In the genomic region with DNA sequence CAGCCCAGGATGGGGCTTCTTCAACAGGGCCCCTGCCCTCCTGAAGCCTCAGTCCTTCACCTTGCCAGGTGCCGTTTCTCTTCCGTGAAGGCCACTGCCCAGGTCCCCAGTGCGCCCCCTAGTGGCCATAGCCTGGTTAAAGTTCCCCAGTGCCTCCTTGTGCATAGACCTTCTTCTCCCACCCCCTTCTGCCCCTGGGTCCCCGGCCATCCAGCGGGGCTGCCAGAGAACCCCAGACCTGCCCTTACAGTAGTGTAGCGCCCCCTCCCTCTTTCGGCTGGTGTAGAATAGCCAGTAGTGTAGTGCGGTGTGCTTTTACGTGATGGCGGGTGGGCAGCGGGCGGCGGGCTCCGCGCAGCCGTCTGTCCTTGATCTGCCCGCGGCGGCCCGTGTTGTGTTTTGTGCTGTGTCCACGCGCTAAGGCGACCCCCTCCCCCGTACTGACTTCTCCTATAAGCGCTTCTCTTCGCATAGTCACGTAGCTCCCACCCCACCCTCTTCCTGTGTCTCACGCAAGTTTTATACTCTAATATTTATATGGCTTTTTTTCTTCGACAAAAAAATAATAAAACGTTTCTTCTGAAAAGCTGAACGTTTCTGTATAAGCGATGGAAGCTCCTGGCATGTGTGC, we compare ENCODE assay signal across 8 cellular contexts. TPM values are rescaled to one million over a fixed set of nuclear protein-coding genes. Genes with fewer than 3 reads are reported as not detected.
A peak's percentile ranks its signal among the peaks of the same experiment; 100 is the strongest.
DNase-seq lines count a peak whose midpoint lies in the region; ATAC-seq and TF ChIP-seq lines count a peak whose summit lies in the region.

No MANE protein-coding gene starts in this region.

- no TSS peak for BruUV-seq in Calu3 (replicated peaks; lab: Mats Ljungman, UMichigan)

- H3K36me3 ChIP-seq in SJCRH30: peaks cover 41% of the 10 kb centered on the region
- peaks cover 2 to 44% (median 15%) of the 10 kb centered on the region in 4 donors for H3K36me3 ChIP-seq in upper lobe of left lung

- DNase-seq in Calu3 (peak; percentile 84), SJCRH30 (peak; percentile 63 to 72), cardiac septum (ENCODE audit: low spot score) (peak; percentile 93), posterior vena cava (ENCODE audit: low spot score) (peak; percentile 94), upper lobe of left lung (peak; percentile 84 to 88)

- WGBS in upper lobe of left lung, 2 donors: 8 to 13% methylated on average over 27 to 32 of the region's 32 CpGs

- H3K4me1 Mint-ChIP-seq in Calu3 (ENCODE audit: low read depth, unreplicated experiment): no peaks in the 10 kb centered on the region
- peaks cover 31% of the 10 kb centered on the region for H3K4me1 Mint-ChIP-seq in activated naive CD8-positive, alpha-beta T cell (ENCODE audit: low read depth)

- intact Hi-C loops in Calu3 (cut with micrococcal nuclease; ENCODE audit: unreplicated experiment) (no loop called here), cardiac septum (cut with DNase I) (loop anchor here (1.0 to 2.0 kb wide), 2 partner anchors 12 to 36 kb away; no protein-coding TSS in a partner anchor), posterior vena cava (cut with DNase I) (loop anchor here in 1 of 2 donors (5.0 kb wide), 1 partner anchor 35 kb away; the partner anchor contains the start of gene PCDHGC3)

- H3K9me3 Mint-ChIP-seq in Calu3 (ENCODE audit: low read depth, unreplicated experiment): no peaks in the 10 kb centered on the region
- H3K9me3 Mint-ChIP-seq in activated naive CD8-positive, alpha-beta T cell (ENCODE audit: low read depth): no peaks in the 10 kb centered on the region

- peak overlapping the region; percentile 94 for H3K27ac ChIP-seq in SJCRH30
- H3K27ac ChIP-seq in upper lobe of left lung: peak overlapping the region; percentile 79 to 92 (median 88)

- H3K27me3 Mint-ChIP-seq in Calu3 (ENCODE audit: unreplicated experiment): no peaks in the 10 kb centered on the region
- H3K27me3 Mint-ChIP-seq in activated naive CD8-positive, alpha-beta T cell: no peaks in the 10 kb centered on the region

- H3K36me3 Mint-ChIP-seq in Calu3 (ENCODE audit: insufficient read depth, unreplicated experiment): peaks cover 65% of the 10 kb centered on the region
- H3K36me3 Mint-ChIP-seq in activated naive CD8-positive, alpha-beta T cell: peaks cover 2% of the 10 kb centered on the region

- CTCF ChIA-PET in Calu3 (lab: Charles Lee): interaction anchor here (0.6 to 2.0 kb wide), 2 partner anchors 9 to 29 kb away, joined by 3 to 7 read pairs; no protein-coding TSS in a partner anchor

- H3K9me3 ChIP-seq in SJCRH30 (replicated peaks) (no peaks in the 10 kb centered on the region), upper lobe of left lung (no peaks in the 10 kb centered on the region)

- H3K27ac Mint-ChIP-seq in Calu3 (ENCODE audit: unreplicated experiment): peak overlapping the region; percentile 18
- peak overlapping the region; percentile 80 for H3K27ac Mint-ChIP-seq in activated naive CD8-positive, alpha-beta T cell

- no peaks in the 10 kb centered on the region for H3K27me3 ChIP-seq in SJCRH30
- H3K27me3 ChIP-seq in upper lobe of left lung: no peaks in the 10 kb centered on the region

- H3K4me1 ChIP-seq in SJCRH30 (peaks cover 59% of the 10 kb centered on the region), upper lobe of left lung (peaks cover 48 to 69% (median 62%) of the 10 kb centered on the region in 4 donors)

- TF ChIP-seq POLR2A in upper lobe of left lung (IDR thresholded peaks at IDR 0.05): no peak

- peak overlapping the region; percentile 49 for H3K4me3 ChIP-seq in SJCRH30
- H3K4me3 ChIP-seq in upper lobe of left lung: peak overlapping the region in 3 of 4 donors; percentile 38 to 60 (median 57)

- no peak for TF ChIP-seq EP300 in upper lobe of left lung (IDR thresholded peaks at IDR 0.05)

- ATAC-seq in HG03097 (IDR thresholded peaks at IDR 0.05; ENCODE audit: low FRiP score, unreplicated experiment) (peak; percentile 27), upper lobe of left lung (ENCODE audit: low FRiP score in 2 of 2) (peak; percentile 31 to 76), HG03520 (IDR thresholded peaks at IDR 0.05; ENCODE audit: unreplicated experiment) (no peak)

- TF ChIP-seq CTCF in Calu3 (IDR thresholded peaks at IDR 0.05; ENCODE audit: unreplicated experiment) (peak; percentile 93), upper lobe of left lung (IDR thresholded peaks at IDR 0.05) (peak; percentile 70 to 84 (median 82))

- no peak overlapping the region for H3K4me3 Mint-ChIP-seq in Calu3 (ENCODE audit: low read depth, unreplicated experiment)
- peak overlapping the region; percentile 90 for H3K4me3 Mint-ChIP-seq in activated naive CD8-positive, alpha-beta T cell

RNA-seq across cellular contexts. Expression of gene PCDHGC5, which starts 23.6 kb away (rescaled TPM):
- total RNA-seq in Calu3 (2022) (1.5 and 2.1 TPM in 2 replicates), cardiac septum (6.1 TPM), posterior vena cava (1 to 10 TPM; 2.3 to 2.6 TPM), upper lobe of left lung (10 to 100 TPM in 1 of 6 donors, 1 to 10 TPM in 3, under 1 TPM in 2; 0.61 to 11.5 (median 1.4) TPM)
- 1.3 and 2.8 TPM in 2 replicates for total RNA-seq in SJCRH30 (2014; rRNA removed; shearing (Covaris generic))

RNA-seq across cellular contexts. Expression of gene PCDHGC4, which starts 27.7 kb away (rescaled TPM):
- total RNA-seq in Calu3 (2022) (1.2 and 2.2 TPM in 2 replicates), cardiac septum (5.8 TPM), posterior vena cava (1 to 10 TPM; 2.0 to 2.9 TPM), upper lobe of left lung (10 to 100 TPM in 1 of 6 donors, 1 to 10 TPM in 4, under 1 TPM in 1; 0.69 to 24.7 (median 1.8) TPM)
- total RNA-seq in SJCRH30 (2014; rRNA removed; shearing (Covaris generic)): 3.4 and 3.6 TPM in 2 replicates

RNA-seq across cellular contexts. Expression of gene PCDHGC3, which starts 36.7 kb away (rescaled TPM):
- 49.4 and 73.0 TPM in 2 replicates for total RNA-seq in Calu3 (2022)
- total RNA-seq in SJCRH30 (2014; rRNA removed; shearing (Covaris generic)): 105 and 109 TPM in 2 replicates
- 16.9 TPM for total RNA-seq in cardiac septum
- total RNA-seq in posterior vena cava: 10 to 100 TPM; 71.1 to 90.6 TPM
- 100 to 1,000 TPM in 1 of 6 donors, 10 to 100 TPM in 5; 26.4 to 116 (median 50.1) TPM for total RNA-seq in upper lobe of left lung
